18 cellular contexts compared by ENCODE assay signal in genomic region chr10:78763217-78763616, GRCh38.
A peak's percentile ranks its signal among the peaks of the same experiment; 100 is the strongest.
DNase-seq lines count a peak whose midpoint lies in the region; ATAC-seq and TF ChIP-seq lines count a peak whose summit lies in the region.
"Had no signal": no experiment of that assay in that cellular context is flagged by ENCODE, and none has a peak within 500 bp of the region (broad histone marks: within the 10 kb centered on the region; RNA-seq: fewer than 3 reads in every experiment).

No MANE protein-coding gene starts in this region.

- ATAC-seq in activated naive CD8-positive, alpha-beta T cell treated with anti-CD3 and anti-CD28 coated beads, Interleukin-2, amount 50 U/mL, for 24 hours: no peak
- ATAC-seq in HG03565 (IDR thresholded peaks at IDR 0.05; ENCODE audit: unreplicated experiment): no peak
- ATAC-seq: naive thymus-derived CD4-positive, alpha-beta T cell had no signal

- peaks cover 26% of the 10 kb centered on the region for H3K4me1 ChIP-seq in suprapubic skin
- H3K4me1 ChIP-seq: colonic mucosa, pancreas had no signal

- H3K9me3 ChIP-seq in suprapubic skin: no peaks in the 10 kb centered on the region
- H3K9me3 ChIP-seq: BLaER1 treated with 17β-estradiol and CSF1 and Interleukin-3, amounts not matched to agents 10 nM and 100 nM; colonic mucosa; pancreas had no signal

- peaks cover 19% of the 10 kb centered on the region for H3K4me1 Mint-ChIP-seq in activated T-cell treated with anti-CD3 and anti-CD28 coated beads, Interleukin-2, amount 50 U/mL, for 24 hours (ENCODE audit: low read depth)
- peaks cover 25% of the 10 kb centered on the region for H3K4me1 Mint-ChIP-seq in activated naive CD8-positive, alpha-beta T cell treated with anti-CD3 and anti-CD28 coated beads, Interleukin-2, amount 50 U/mL, for 24 hours
- peaks cover 40% of the 10 kb centered on the region for H3K4me1 Mint-ChIP-seq in mesothelial cell of epicardium
- H3K4me1 Mint-ChIP-seq: activated naive CD4-positive, alpha-beta T cell treated with anti-CD3 and anti-CD28 coated beads, Interleukin-2, amount 50 U/mL, for 24 hours had no signal

- TF ChIP-seq CTCF in mesothelial cell of epicardium (IDR thresholded peaks at IDR 0.05; ENCODE audit: unreplicated experiment) (no peak), suprapubic skin (IDR thresholded peaks at IDR 0.05) (no peak)

- no peaks in the 10 kb centered on the region for H3K27me3 Mint-ChIP-seq in activated T-cell treated with anti-CD3 and anti-CD28 coated beads, Interleukin-2, amount 50 U/mL, for 24 hours
- no peaks in the 10 kb centered on the region for H3K27me3 Mint-ChIP-seq in activated naive CD8-positive, alpha-beta T cell treated with anti-CD3 and anti-CD28 coated beads, Interleukin-2, amount 50 U/mL, for 24 hours
- H3K27me3 Mint-ChIP-seq in mesothelial cell of epicardium (ENCODE audit: low read depth): no peaks in the 10 kb centered on the region
- H3K27me3 Mint-ChIP-seq: activated naive CD4-positive, alpha-beta T cell treated with anti-CD3 and anti-CD28 coated beads, Interleukin-2, amount 50 U/mL, for 24 hours had no signal

- DNase-seq in activated T-cell treated with anti-CD3 and anti-CD28 coated beads, Interleukin-2, amount 50 U/mL, for 24 hours: no peak
- DNase-seq in activated T-cell treated with anti-CD3 and anti-CD28 coated beads, Interleukin-2, amount 50 U/mL, for 1 hour: no peak
- no peak for DNase-seq in activated naive CD8-positive, alpha-beta T cell treated with anti-CD3 and anti-CD28 coated beads, Interleukin-2, amount 50 U/mL, for 24 hours
- DNase-seq in mesothelial cell of epicardium (ENCODE audit: low spot score in 2 of 2, unreplicated experiment in 2 of 2): no peak
- DNase-seq in suprapubic skin (ENCODE audit: low spot score in 2 of 2): no peak
- DNase-seq in putamen (ENCODE audit: low spot score): no peak
- no peak for DNase-seq in H4 (ENCODE audit: low spot score)
- DNase-seq: brain microvascular endothelial cell, colonic mucosa, hippocampal formation, MV-4-11, NCI-H1694 treated with DMSO at 0.1 percent for 48 hours, NCI-H748 treated with DMSO at 0.1 percent for 48 hours had no signal

- H3K36me3 Mint-ChIP-seq in activated T-cell treated with anti-CD3 and anti-CD28 coated beads, Interleukin-2, amount 50 U/mL, for 24 hours (ENCODE audit: low read depth): no peaks in the 10 kb centered on the region
- H3K36me3 Mint-ChIP-seq in activated naive CD8-positive, alpha-beta T cell treated with anti-CD3 and anti-CD28 coated beads, Interleukin-2, amount 50 U/mL, for 24 hours (ENCODE audit: low read depth): no peaks in the 10 kb centered on the region
- H3K36me3 Mint-ChIP-seq in mesothelial cell of epicardium: no peaks in the 10 kb centered on the region
- H3K36me3 Mint-ChIP-seq: activated naive CD4-positive, alpha-beta T cell treated with anti-CD3 and anti-CD28 coated beads, Interleukin-2, amount 50 U/mL, for 24 hours; naive thymus-derived CD4-positive, alpha-beta T cell had no signal

- H3K27ac ChIP-seq in suprapubic skin: peak overlapping the region; percentile 80
- H3K27ac ChIP-seq: brain microvascular endothelial cell, colonic mucosa had no signal

- H3K27me3 ChIP-seq in suprapubic skin: no peaks in the 10 kb centered on the region
- H3K27me3 ChIP-seq: BLaER1 treated with 17β-estradiol and CSF1 and Interleukin-3, amounts not matched to agents 10 nM and 100 nM; brain microvascular endothelial cell; colonic mucosa; pancreas had no signal

- no peaks in the 10 kb centered on the region for H3K36me3 ChIP-seq in suprapubic skin
- H3K36me3 ChIP-seq: BLaER1 treated with 17β-estradiol and CSF1 and Interleukin-3, amounts not matched to agents 10 nM and 100 nM; brain microvascular endothelial cell; colonic mucosa; pancreas had no signal

- no peak overlapping the region for H3K4me3 ChIP-seq in suprapubic skin
- H3K4me3 ChIP-seq: BLaER1 treated with 17β-estradiol and CSF1 and Interleukin-3, amounts not matched to agents 10 nM and 100 nM; colonic mucosa; pancreas had no signal

- H3K27ac Mint-ChIP-seq in activated T-cell treated with anti-CD3 and anti-CD28 coated beads, Interleukin-2, amount 50 U/mL, for 24 hours: peak overlapping the region; percentile 90
- H3K27ac Mint-ChIP-seq in activated naive CD8-positive, alpha-beta T cell treated with anti-CD3 and anti-CD28 coated beads, Interleukin-2, amount 50 U/mL, for 24 hours: peak overlapping the region; percentile 88
- peak overlapping the region; percentile 51 for H3K27ac Mint-ChIP-seq in mesothelial cell of epicardium
- H3K27ac Mint-ChIP-seq: activated naive CD4-positive, alpha-beta T cell treated with anti-CD3 and anti-CD28 coated beads, Interleukin-2, amount 50 U/mL, for 24 hours; naive thymus-derived CD4-positive, alpha-beta T cell had no signal

- no peak overlapping the region for H3K4me3 Mint-ChIP-seq in activated T-cell treated with anti-CD3 and anti-CD28 coated beads, Interleukin-2, amount 50 U/mL, for 24 hours
- H3K4me3 Mint-ChIP-seq in activated naive CD8-positive, alpha-beta T cell treated with anti-CD3 and anti-CD28 coated beads, Interleukin-2, amount 50 U/mL, for 24 hours: no peak overlapping the region
- H3K4me3 Mint-ChIP-seq in mesothelial cell of epicardium: no peak overlapping the region
- H3K4me3 Mint-ChIP-seq: activated naive CD4-positive, alpha-beta T cell treated with anti-CD3 and anti-CD28 coated beads, Interleukin-2, amount 50 U/mL, for 24 hours; naive thymus-derived CD4-positive, alpha-beta T cell had no signal

- WGBS in suprapubic skin: 62% methylated on average over 7 of the region's 7 CpGs

- TF ChIP-seq EP300 in suprapubic skin (IDR thresholded peaks at IDR 0.05): no peak

- H3K9me3 Mint-ChIP-seq in activated T-cell treated with anti-CD3 and anti-CD28 coated beads, Interleukin-2, amount 50 U/mL, for 24 hours: no peaks in the 10 kb centered on the region
- H3K9me3 Mint-ChIP-seq in activated naive CD8-positive, alpha-beta T cell treated with anti-CD3 and anti-CD28 coated beads, Interleukin-2, amount 50 U/mL, for 24 hours: no peaks in the 10 kb centered on the region
- no peaks in the 10 kb centered on the region for H3K9me3 Mint-ChIP-seq in mesothelial cell of epicardium
- H3K9me3 Mint-ChIP-seq: activated naive CD4-positive, alpha-beta T cell treated with anti-CD3 and anti-CD28 coated beads, Interleukin-2, amount 50 U/mL, for 24 hours had no signal

- no peak for TF ChIP-seq POLR2A in suprapubic skin (IDR thresholded peaks at IDR 0.05)
